11 cellular contexts compared by ENCODE assay signal in genomic region chr4:18057821-18058533, GRCh38. TPM values are rescaled to one million over a fixed set of nuclear protein-coding genes. Genes with fewer than 3 reads are reported as not detected.
DNase-seq lines count a peak whose midpoint lies in the region; ATAC-seq, FAIRE-seq and TF ChIP-seq lines count a peak whose summit lies in the region.
"Had no signal": no experiment of that assay in that cellular context is flagged by ENCODE, and none has a peak within 500 bp of the region (broad histone marks: within the 10 kb centered on the region; RNA-seq: fewer than 3 reads in every experiment).

No MANE protein-coding gene starts in this region.

- H3K4me3 Mint-ChIP-seq in GM23338, result no peak overlapping the region

- H3K79me2 ChIP-seq in OCI-LY3 (ENCODE audit: low read length) (no peaks in the 10 kb centered on the region), GM23338 (replicated peaks; ENCODE audit: insufficient read depth) (no peaks in the 10 kb centered on the region)

- POLR2A ChIA-PET in GM10248 (lab: Yijun Ruan, JAX), result no interaction called here

- peak overlapping the region; percentile 37 for H3K9ac ChIP-seq in OCI-LY3 (ENCODE audit: low read length)

- H3K27me3 Mint-ChIP-seq in GM23338 (ENCODE audit: insufficient read depth, low read depth, poor library complexity), result peaks cover 1% of the 10 kb centered on the region

- FAIRE-seq in RCC 7860 (lab: Jason Lieb, UNC), result no peak

- H3K27ac ChIP-seq in OCI-LY3 (ENCODE audit: low read length) (peak overlapping the region; percentile 22; the same call in 1 of the 2 replicates), GM23338 (ENCODE audit: low read depth) (no peak overlapping the region)
- H3K27ac ChIP-seq: VCaP had no signal

- CTCF ChIA-PET in GM10248 (lab: Yijun Ruan, JAX), result interaction anchor here (0.7 to 1.9 kb wide), 5 partner anchors 9 to 33 kb away, joined by 3 to 5 read pairs (median 3); no protein-coding TSS in a partner anchor

- H3K36me3 ChIP-seq in OCI-LY3 (replicated peaks; ENCODE audit: low read depth, low read length), result no peaks in the 10 kb centered on the region
- H3K36me3 ChIP-seq in GM23338 (ENCODE audit: insufficient read depth), result no peaks in the 10 kb centered on the region

- H3K27me3 ChIP-seq in OCI-LY3 (ENCODE audit: low read depth, low read length) (no peaks in the 10 kb centered on the region), GM23338 (ENCODE audit: insufficient read depth) (no peaks in the 10 kb centered on the region)

- TF ChIP-seq CTCF in GM10248 (IDR thresholded peaks at IDR 0.05; ENCODE audit: control extremely low read depth, extremely low read depth, low read depth, missing control alignments) (no peak), OCI-LY3 (IDR thresholded peaks at IDR 0.05; ENCODE audit: low read depth, low read length) (no peak), GM23338 (conservative IDR thresholded peaks at IDR 0.05; ENCODE audit: low read depth in 2 of 2) (no peak)

- H3K9me2 ChIP-seq in GM23338 (ENCODE audit: insufficient read depth), result peaks cover 7% of the 10 kb centered on the region; the same call in 1 of the 2 replicates

- no peaks in the 10 kb centered on the region for H4K20me1 ChIP-seq in OCI-LY3 (ENCODE audit: insufficient read depth, low read length)
- H4K20me1 ChIP-seq in GM23338 (replicated peaks; ENCODE audit: insufficient read depth), result no peaks in the 10 kb centered on the region

- H3K27ac Mint-ChIP-seq in GM23338, result no peak overlapping the region

- DNase-seq in GM10248 (ENCODE audit: extremely low spot score) (peak; percentile 9), GM19240 (ENCODE audit: insufficient read length, low spot score) (peak; percentile 15), RCC 7860 (ENCODE audit: low spot score) (no peak), GM23338 (ENCODE audit: low spot score) (no peak), SHP77 (lab: John Stamatoyannopoulos, UW) (no peak), NCI-H748 (lab: John Stamatoyannopoulos, UW; ENCODE audit: unreplicated experiment) (no peak)
- DNase-seq: Caco-2 had no signal

- peak overlapping the region; percentile 68 for H3K4me3 ChIP-seq in OCI-LY3 (ENCODE audit: low read length)
- no peak overlapping the region for H3K4me3 ChIP-seq in GM23338

- H2AFZ ChIP-seq in OCI-LY3 (ENCODE audit: low read depth, low read length) (0 out of 2 replicates have a peak overlapping the region, but pooled peaks have one; percentile 3), GM23338 (no peak overlapping the region)

- H3K4me1 Mint-ChIP-seq in GM23338, result peaks cover 3% of the 10 kb centered on the region; the same call in 2 of the 3 replicates

- peak overlapping the region; percentile 64 for H3K4me2 ChIP-seq in OCI-LY3 (ENCODE audit: low read length)
- no peak overlapping the region for H3K4me2 ChIP-seq in GM23338

- peaks cover 3% of the 10 kb centered on the region for H3K9me3 Mint-ChIP-seq in GM23338

- H3K4me1 ChIP-seq in OCI-LY3 (ENCODE audit: low read length), result peaks cover 10% of the 10 kb centered on the region; the same call in 1 of the 2 replicates
- H3K4me1 ChIP-seq in GM23338 (ENCODE audit: insufficient read depth), result peaks cover 3% of the 10 kb centered on the region; the same call in 1 of the 2 replicates

- ATAC-seq in HG02870 (IDR thresholded peaks at IDR 0.05; ENCODE audit: unreplicated experiment) (peak; percentile 88), GM23338 (no peak)
- ATAC-seq: esophagus mucosa had no signal

- no peaks in the 10 kb centered on the region for H3F3A ChIP-seq in GM23338 (replicated peaks; ENCODE audit: low read depth)

- H3K36me3 Mint-ChIP-seq in GM23338 (ENCODE audit: low read depth), result no peaks in the 10 kb centered on the region; the same call in 1 of the 3 replicates

- no peaks in the 10 kb centered on the region for H3K9me3 ChIP-seq in OCI-LY3 (ENCODE audit: insufficient read depth, low read length)
- H3K9me3 ChIP-seq: Caco-2 had no signal

TF ChIP-seq in GM23338, 12 proteins besides CTCF, POLR2A, EP300 and RAD21 (continues in another document):
- TF ChIP-seq, protein P1, sequence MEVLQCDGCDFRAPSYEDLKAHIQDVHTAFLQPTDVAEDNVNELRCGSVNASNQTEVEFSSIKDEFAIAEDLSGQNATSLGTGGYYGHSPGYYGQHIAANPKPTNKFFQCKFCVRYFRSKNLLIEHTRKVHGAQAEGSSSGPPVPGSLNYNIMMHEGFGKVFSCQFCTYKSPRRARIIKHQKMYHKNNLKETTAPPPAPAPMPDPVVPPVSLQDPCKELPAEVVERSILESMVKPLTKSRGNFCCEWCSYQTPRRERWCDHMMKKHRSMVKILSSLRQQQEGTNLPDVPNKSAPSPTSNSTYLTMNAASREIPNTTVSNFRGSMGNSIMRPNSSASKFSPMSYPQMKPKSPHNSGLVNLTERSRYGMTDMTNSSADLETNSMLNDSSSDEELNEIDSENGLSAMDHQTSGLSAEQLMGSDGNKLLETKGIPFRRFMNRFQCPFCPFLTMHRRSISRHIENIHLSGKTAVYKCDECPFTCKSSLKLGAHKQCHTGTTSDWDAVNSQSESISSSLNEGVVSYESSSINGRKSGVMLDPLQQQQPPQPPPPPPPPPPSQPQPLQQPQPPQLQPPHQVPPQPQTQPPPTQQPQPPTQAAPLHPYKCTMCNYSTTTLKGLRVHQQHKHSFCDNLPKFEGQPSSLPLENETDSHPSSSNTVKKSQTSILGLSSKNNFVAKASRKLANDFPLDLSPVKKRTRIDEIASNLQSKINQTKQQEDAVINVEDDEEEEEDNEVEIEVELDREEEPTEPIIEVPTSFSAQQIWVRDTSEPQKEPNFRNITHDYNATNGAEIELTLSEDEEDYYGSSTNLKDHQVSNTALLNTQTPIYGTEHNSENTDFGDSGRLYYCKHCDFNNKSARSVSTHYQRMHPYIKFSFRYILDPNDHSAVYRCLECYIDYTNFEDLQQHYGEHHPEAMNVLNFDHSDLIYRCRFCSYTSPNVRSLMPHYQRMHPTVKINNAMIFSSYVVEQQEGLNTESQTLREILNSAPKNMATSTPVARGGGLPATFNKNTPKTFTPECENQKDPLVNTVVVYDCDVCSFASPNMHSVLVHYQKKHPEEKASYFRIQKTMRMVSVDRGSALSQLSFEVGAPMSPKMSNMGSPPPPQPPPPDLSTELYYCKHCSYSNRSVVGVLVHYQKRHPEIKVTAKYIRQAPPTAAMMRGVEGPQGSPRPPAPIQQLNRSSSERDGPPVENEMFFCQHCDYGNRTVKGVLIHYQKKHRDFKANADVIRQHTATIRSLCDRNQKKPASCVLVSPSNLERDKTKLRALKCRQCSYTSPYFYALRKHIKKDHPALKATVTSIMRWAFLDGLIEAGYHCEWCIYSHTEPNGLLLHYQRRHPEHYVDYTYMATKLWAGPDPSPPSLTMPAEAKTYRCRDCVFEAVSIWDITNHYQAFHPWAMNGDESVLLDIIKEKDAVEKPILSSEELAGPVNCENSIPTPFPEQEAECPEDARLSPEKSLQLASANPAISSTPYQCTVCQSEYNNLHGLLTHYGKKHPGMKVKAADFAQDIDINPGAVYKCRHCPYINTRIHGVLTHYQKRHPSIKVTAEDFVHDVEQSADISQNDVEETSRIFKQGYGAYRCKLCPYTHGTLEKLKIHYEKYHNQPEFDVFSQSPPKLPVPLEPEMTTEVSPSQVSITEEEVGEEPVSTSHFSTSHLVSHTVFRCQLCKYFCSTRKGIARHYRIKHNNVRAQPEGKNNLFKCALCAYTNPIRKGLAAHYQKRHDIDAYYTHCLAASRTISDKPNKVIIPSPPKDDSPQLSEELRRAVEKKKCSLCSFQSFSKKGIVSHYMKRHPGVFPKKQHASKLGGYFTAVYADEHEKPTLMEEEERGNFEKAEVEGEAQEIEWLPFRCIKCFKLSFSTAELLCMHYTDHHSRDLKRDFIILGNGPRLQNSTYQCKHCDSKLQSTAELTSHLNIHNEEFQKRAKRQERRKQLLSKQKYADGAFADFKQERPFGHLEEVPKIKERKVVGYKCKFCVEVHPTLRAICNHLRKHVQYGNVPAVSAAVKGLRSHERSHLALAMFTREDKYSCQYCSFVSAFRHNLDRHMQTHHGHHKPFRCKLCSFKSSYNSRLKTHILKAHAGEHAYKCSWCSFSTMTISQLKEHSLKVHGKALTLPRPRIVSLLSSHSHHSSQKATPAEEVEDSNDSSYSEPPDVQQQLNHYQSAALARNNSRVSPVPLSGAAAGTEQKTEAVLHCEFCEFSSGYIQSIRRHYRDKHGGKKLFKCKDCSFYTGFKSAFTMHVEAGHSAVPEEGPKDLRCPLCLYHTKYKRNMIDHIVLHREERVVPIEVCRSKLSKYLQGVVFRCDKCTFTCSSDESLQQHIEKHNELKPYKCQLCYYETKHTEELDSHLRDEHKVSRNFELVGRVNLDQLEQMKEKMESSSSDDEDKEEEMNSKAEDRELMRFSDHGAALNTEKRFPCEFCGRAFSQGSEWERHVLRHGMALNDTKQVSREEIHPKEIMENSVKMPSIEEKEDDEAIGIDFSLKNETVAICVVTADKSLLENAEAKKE (CRISPR knock-in tag; IDR thresholded peaks at IDR 0.05), result no peak
- TF ChIP-seq, protein P2, sequence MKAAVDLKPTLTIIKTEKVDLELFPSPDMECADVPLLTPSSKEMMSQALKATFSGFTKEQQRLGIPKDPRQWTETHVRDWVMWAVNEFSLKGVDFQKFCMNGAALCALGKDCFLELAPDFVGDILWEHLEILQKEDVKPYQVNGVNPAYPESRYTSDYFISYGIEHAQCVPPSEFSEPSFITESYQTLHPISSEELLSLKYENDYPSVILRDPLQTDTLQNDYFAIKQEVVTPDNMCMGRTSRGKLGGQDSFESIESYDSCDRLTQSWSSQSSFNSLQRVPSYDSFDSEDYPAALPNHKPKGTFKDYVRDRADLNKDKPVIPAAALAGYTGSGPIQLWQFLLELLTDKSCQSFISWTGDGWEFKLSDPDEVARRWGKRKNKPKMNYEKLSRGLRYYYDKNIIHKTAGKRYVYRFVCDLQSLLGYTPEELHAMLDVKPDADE (IDR thresholded peaks at IDR 0.05), result no peak
- no peak for TF ChIP-seq ZNF114 (CRISPR knock-in tag; IDR thresholded peaks at IDR 0.05)
- TF ChIP-seq NANOG (IDR thresholded peaks at IDR 0.05; ENCODE audit: borderline replicate concordance), result no peak
- no peak for TF ChIP-seq CREB1 (CRISPR knock-in tag; IDR thresholded peaks at IDR 0.05; ENCODE audit: low read depth)
- TF ChIP-seq POLR2AphosphoS5 (IDR thresholded peaks at IDR 0.05; ENCODE audit: low read depth), result no peak
- no peak for TF ChIP-seq EZH2 (IDR thresholded peaks at IDR 0.05; ENCODE audit: low read depth, unreplicated experiment)
- no peak for TF ChIP-seq JUNB (IDR thresholded peaks at IDR 0.05; ENCODE audit: unreplicated experiment)
- TF ChIP-seq EZH2phosphoT487 (IDR thresholded peaks at IDR 0.05; ENCODE audit: unreplicated experiment), result no peak
- TF ChIP-seq STAT1 (IDR thresholded peaks at IDR 0.05; ENCODE audit: unreplicated experiment), result no peak

RNA-seq across cellular contexts. Expression of gene LCORL, which starts 36.4 kb away (rescaled TPM):
- 24.2 and 28.7 TPM in 2 replicates for total RNA-seq in GM23338 (2014; rRNA removed; shearing (Covaris generic))
- polyA plus RNA-seq in GM23338 (2016; fragmentation: Nextera tagmentation; extraction: Ambion mirVana), result 18.0 and 21.0 TPM in 2 replicates

Comparison
In these comparisons a context has a peak if more than half of its experiments do, and no peak if none do; other contexts are left out.
1. DNase-seq: peak in GM10248 (single experiment) and GM19240 (single experiment); none in RCC 7860 (single experiment), GM23338 (single experiment), SHP77 (0 of 2) and NCI-H748 (single experiment).